ENCODE assay signal across 9 cellular contexts in the genomic region with DNA sequence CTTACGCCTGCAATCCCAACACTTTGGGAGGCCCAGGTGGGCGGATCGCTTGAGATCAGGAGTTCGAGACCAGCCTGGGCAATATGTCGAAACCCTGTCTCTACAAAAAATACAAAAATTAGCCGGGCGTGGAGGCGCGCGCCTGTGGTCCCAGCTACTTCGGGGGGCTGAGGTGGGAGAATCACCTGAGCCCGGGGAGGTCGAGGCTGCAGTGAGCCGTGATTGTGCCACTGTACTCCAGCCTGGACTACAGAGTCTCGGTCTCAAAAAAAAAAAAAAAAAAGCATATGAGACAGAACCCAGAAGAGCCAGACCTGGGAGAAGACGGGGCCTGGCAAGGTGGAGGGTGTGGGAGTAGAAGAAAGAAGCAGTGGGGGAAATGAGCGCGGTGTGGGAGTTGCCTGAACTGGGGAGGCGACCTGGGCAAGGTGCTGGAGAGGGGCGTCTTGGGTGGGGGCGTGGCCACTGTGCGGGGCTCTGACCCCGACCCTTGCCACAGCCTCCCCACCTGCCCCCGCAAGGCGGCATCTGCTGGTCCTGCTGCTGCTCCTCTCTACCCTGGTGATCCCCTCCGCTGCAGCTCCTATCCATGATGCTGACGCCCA. TPM values are rescaled to one million over a fixed set of nuclear protein-coding genes. Genes with fewer than 3 reads are reported as not detected.
A peak's percentile ranks its signal among the peaks of the same experiment; 100 is the strongest.
DNase-seq lines count a peak whose midpoint lies in the region; ATAC-seq and TF ChIP-seq lines count a peak whose summit lies in the region.
"Had no signal": no experiment of that assay in that cellular context is flagged by ENCODE, and none has a peak within 500 bp of the region (broad histone marks: within the 10 kb centered on the region; RNA-seq: fewer than 3 reads in every experiment).

No MANE protein-coding gene starts in this region.

- intact Hi-C loops in right cardiac atrium (cut with DNase I): loop anchor here in 1 of 4 donors (10.0 kb wide), 1 partner anchor 81 kb away; a partner anchor contains a TSS
- intact Hi-C loops in psoas muscle (cut with DNase I): no loop called here

- DNase-seq in RWPE2 (ENCODE audit: low spot score) (no peak), right cardiac atrium (peak in 2 of 3 donors; percentile 38 to 69), psoas muscle (no peak), activated gamma-delta T cell (lab: John Stamatoyannopoulos, UW) (no peak), activated gamma-delta T cell treated with Interleukin-2 at 50 U/mL for 16 hours (no peak)
- DNase-seq: SHP77 treated with DMSO at 0.1 percent for 48 hours had no signal

- H3K27me3 ChIP-seq in RWPE2 (ENCODE audit: insufficient read depth, poor library complexity, severe bottlenecking) (no peaks in the 10 kb centered on the region), right cardiac atrium (ENCODE audit: control insufficient read depth, insufficient read depth) (no peaks in the 10 kb centered on the region), psoas muscle (ENCODE audit: insufficient read depth in 3 of 3, low read length in 2 of 3) (no peaks in the 10 kb centered on the region)

- peak overlapping the region; percentile 51 for H3K27ac ChIP-seq in C4-2B
- H3K27ac ChIP-seq in RWPE2 (ENCODE audit: poor library complexity, severe bottlenecking): peak overlapping the region; percentile 21
- H3K27ac ChIP-seq in right cardiac atrium (ENCODE audit: low read length): no peak overlapping the region
- H3K27ac ChIP-seq in psoas muscle: peak overlapping the region; percentile 61

- ATAC-seq in RWPE2 (ENCODE audit: low read depth) (no peak), right cardiac atrium (no peak), psoas muscle (no peak), GM21526 (IDR thresholded peaks at IDR 0.05; ENCODE audit: low FRiP score, unreplicated experiment) (no peak)
- no peak for ATAC-seq in activated CD4-positive, CD25-positive, alpha-beta regulatory T cell treated with anti-CD3 and anti-CD28 coated beads, Interleukin-2, amount 50 U/mL, for 24 hours

- H3K4me1 ChIP-seq in RWPE2 (ENCODE audit: insufficient read depth, poor library complexity, severe bottlenecking) (no peaks in the 10 kb centered on the region), right cardiac atrium (ENCODE audit: control insufficient read depth, insufficient read depth, low read length) (no peaks in the 10 kb centered on the region), psoas muscle (peaks cover 4% of the 10 kb centered on the region)

- 75% methylated on average over 27 of the region's 27 CpGs for WGBS in right cardiac atrium
- WGBS in psoas muscle, 3 donors: 70 to 79% (median 77%) methylated on average over 27 of the region's 27 CpGs

- TF ChIP-seq CTCF in C4-2B (conservative IDR thresholded peaks at IDR 0.05) (no peak), RWPE2 (IDR thresholded peaks at IDR 0.05; ENCODE audit: poor library complexity, severe bottlenecking) (no peak), psoas muscle (IDR thresholded peaks at IDR 0.05) (no peak)

- peaks cover 4% of the 10 kb centered on the region for H3K9me3 ChIP-seq in RWPE2 (ENCODE audit: severe bottlenecking)
- H3K9me3 ChIP-seq in right cardiac atrium (ENCODE audit: control insufficient read depth, low read length): no peaks in the 10 kb centered on the region
- peaks cover 6% of the 10 kb centered on the region for H3K9me3 ChIP-seq in psoas muscle

- H3K36me3 ChIP-seq in RWPE2 (ENCODE audit: low read depth) (peaks cover under 1% of the 10 kb centered on the region; the same call in 1 of the 2 replicates), psoas muscle (ENCODE audit: insufficient read depth in 1 of 2, low read depth in 1 of 2) (peaks cover 0 to 2% of the 10 kb centered on the region in 2 donors)

- H3K4me3 ChIP-seq in RWPE2 (ENCODE audit: severe bottlenecking) (peak overlapping the region; percentile 19), right cardiac atrium (ENCODE audit: low read length) (peak overlapping the region; percentile 38), psoas muscle (peak overlapping the region; percentile 83)

RNA-seq across cellular contexts. Expression of a gene that starts 0.5 kb away (rescaled TPM):
- total RNA-seq in right cardiac atrium: under 1 TPM in 2 of 4 donors, not detected in 2; 0.59 to 0.71 TPM
- polyA plus RNA-seq in right cardiac atrium: 0.50 TPM
- not detected for total RNA-seq in psoas muscle
- under 1 TPM in 1 of 3 donors, not detected in 2; 0.06 TPM for polyA plus RNA-seq in psoas muscle

RNA-seq across cellular contexts. Expression of a gene that starts 2.0 kb away (rescaled TPM):
- 10 to 100 TPM; 46.4 to 53.5 (median 53.2) TPM for total RNA-seq in right cardiac atrium
- 48.0 TPM for polyA plus RNA-seq in right cardiac atrium
- total RNA-seq in psoas muscle: 10 to 100 TPM; 13.8 to 24.1 (median 14.8) TPM
- polyA plus RNA-seq in psoas muscle: 10 to 100 TPM in 2 of 3 donors, 1 to 10 TPM in 1; 9.7 to 23.0 (median 15.0) TPM

RNA-seq across cellular contexts. Expression of a gene that starts 23.9 kb away (rescaled TPM):
- not detected for total RNA-seq in right cardiac atrium
- not detected for polyA plus RNA-seq in right cardiac atrium
- total RNA-seq in psoas muscle: not detected
- not detected for polyA plus RNA-seq in psoas muscle

RNA-seq across cellular contexts. Expression of a gene that starts 29.0 kb away (rescaled TPM):
- total RNA-seq in right cardiac atrium (1 to 10 TPM; 3.8 to 8.0 (median 6.5) TPM), psoas muscle (1 to 10 TPM; 2.3 to 4.7 (median 4.4) TPM)
- polyA plus RNA-seq in right cardiac atrium (2.3 TPM), psoas muscle (1 to 10 TPM in 2 of 3 donors, under 1 TPM in 1; 0.66 to 1.6 (median 1.6) TPM)

RNA-seq across cellular contexts. Expression of a gene that starts 39.2 kb away (rescaled TPM):
- total RNA-seq in right cardiac atrium: 1 to 10 TPM; 1.3 to 2.1 (median 1.9) TPM
- polyA plus RNA-seq in right cardiac atrium: 1.2 TPM
- total RNA-seq in psoas muscle: under 1 TPM; 0.10 to 0.95 (median 0.39) TPM
- polyA plus RNA-seq in psoas muscle: under 1 TPM; 0.07 to 0.31 (median 0.08) TPM

Comparison
In these comparisons a context has a peak if more than half of its experiments do, and no peak if none do; other contexts are left out.
1. DNase-seq: peak in right cardiac atrium (2 of 3); none in RWPE2 (single experiment), psoas muscle (0 of 2), activated gamma-delta T cell (single experiment) and activated gamma-delta T cell treated with Interleukin-2 at 50 U/mL for 16 hours (single experiment).
2. H3K4me3 ChIP-seq: peak in every context shown above with its lines; median percentile 83 in psoas muscle; 38 in right cardiac atrium; 19 in RWPE2.